Comparison of ENCODE assay signal across 15 cellular contexts in the genomic region with DNA sequence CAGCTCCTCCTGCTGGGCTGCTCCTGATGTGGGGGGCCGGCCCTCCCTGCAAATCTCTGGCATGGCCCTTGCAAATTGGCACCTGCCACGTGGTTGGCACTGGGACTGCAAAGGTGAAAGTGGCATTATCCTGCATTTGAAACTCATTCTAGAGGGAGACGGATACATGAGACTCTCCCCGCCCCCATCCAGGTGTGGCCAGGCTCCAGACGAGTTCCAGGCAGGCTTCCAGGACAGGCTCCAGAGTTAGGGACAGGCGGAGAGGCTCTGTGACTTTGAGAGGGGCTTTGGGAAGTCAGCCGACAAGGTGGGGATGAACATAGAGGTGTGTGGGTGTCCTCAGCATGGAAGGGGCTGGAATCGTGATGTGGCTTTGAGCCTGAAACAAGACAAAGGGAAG.
"Had no signal": no experiment of that assay in that cellular context is flagged by ENCODE, and none has a peak within 500 bp of the region (broad histone marks: within the 10 kb centered on the region; RNA-seq: fewer than 3 reads in every experiment).

No MANE protein-coding gene starts in this region.

- H3K27me3 ChIP-seq: brain microvascular endothelial cell, foreskin keratinocyte, neutrophil, vagina had no signal

- H3K27ac Mint-ChIP-seq: activated CD4-positive, alpha-beta memory T cell treated with anti-CD3 and anti-CD28 coated beads, Interleukin-2, amount 10 ng/mL, durations not matched to agents 7 days and 5 days; activated CD4-positive, alpha-beta T cell treated with anti-CD3 and anti-CD28 coated beads for 36 hours; activated naive CD4-positive, alpha-beta T cell treated with anti-CD3 and anti-CD28 coated beads, Interleukin-2, amount 50 U/mL, for 72 hours; activated T-cell treated with anti-CD3 and anti-CD28 coated beads, Interleukin-2, amount 50 U/mL, for 24 hours; stimulated activated effector memory CD8-positive, alpha-beta T cell treated with anti-CD3 and anti-CD28 coated beads, Interleukin-12 subunit alpha, Interleukin-12 subunit beta, amount 100 ng/mL, for 72 hours; T-helper 17 cell had no signal

- H3K9me3 Mint-ChIP-seq: activated CD4-positive, alpha-beta memory T cell treated with anti-CD3 and anti-CD28 coated beads, Interleukin-2, amount 10 ng/mL, durations not matched to agents 7 days and 5 days; stimulated activated effector memory CD8-positive, alpha-beta T cell treated with anti-CD3 and anti-CD28 coated beads, Interleukin-12 subunit alpha, Interleukin-12 subunit beta, amount 100 ng/mL, for 72 hours had no signal

- H3K4me3 ChIP-seq: lung, vagina had no signal

- H3K36me3 Mint-ChIP-seq: stimulated activated effector memory CD8-positive, alpha-beta T cell treated with anti-CD3 and anti-CD28 coated beads, Interleukin-12 subunit alpha, Interleukin-12 subunit beta, amount 100 ng/mL, for 72 hours had no signal

- H3K9me3 ChIP-seq: neutrophil, vagina had no signal

- H3K36me3 ChIP-seq: brain microvascular endothelial cell, neutrophil, vagina, WERI-Rb-1 had no signal

- H3K4me1 ChIP-seq: foreskin keratinocyte, vagina had no signal

- ATAC-seq: activated CD4-positive, alpha-beta T cell treated with anti-CD3 and anti-CD28 coated beads for 36 hours; activated naive CD4-positive, alpha-beta T cell treated with anti-CD3 and anti-CD28 coated beads, Interleukin-2, amount 50 U/mL, for 72 hours; foreskin keratinocyte; stimulated activated effector memory CD8-positive, alpha-beta T cell treated with anti-CD3 and anti-CD28 coated beads, Interleukin-12 subunit alpha, Interleukin-12 subunit beta, amount 100 ng/mL, for 72 hours; T-helper 17 cell had no signal

- H3K4me3 Mint-ChIP-seq: activated CD4-positive, alpha-beta memory T cell treated with anti-CD3 and anti-CD28 coated beads, Interleukin-2, amount 10 ng/mL, durations not matched to agents 7 days and 5 days; activated CD4-positive, alpha-beta T cell treated with anti-CD3 and anti-CD28 coated beads for 36 hours; activated T-cell treated with anti-CD3 and anti-CD28 coated beads, Interleukin-2, amount 50 U/mL, for 24 hours; stimulated activated effector memory CD8-positive, alpha-beta T cell treated with anti-CD3 and anti-CD28 coated beads, Interleukin-12 subunit alpha, Interleukin-12 subunit beta, amount 100 ng/mL, for 72 hours; T-helper 17 cell had no signal

- H3K27ac ChIP-seq: brain microvascular endothelial cell, foreskin keratinocyte, neutrophil, vagina, WERI-Rb-1 had no signal

- H3K4me1 Mint-ChIP-seq: activated CD4-positive, alpha-beta memory T cell treated with anti-CD3 and anti-CD28 coated beads, Interleukin-2, amount 10 ng/mL, durations not matched to agents 7 days and 5 days; stimulated activated effector memory CD8-positive, alpha-beta T cell treated with anti-CD3 and anti-CD28 coated beads, Interleukin-12 subunit alpha, Interleukin-12 subunit beta, amount 100 ng/mL, for 72 hours had no signal

- DNase-seq: activated CD4-positive, alpha-beta memory T cell treated with anti-CD3 and anti-CD28 coated beads, Interleukin-2, amount 10 ng/mL, durations not matched to agents 7 days and 5 days; activated CD4-positive, alpha-beta T cell treated with anti-CD3 and anti-CD28 coated beads for 36 hours; activated T-cell treated with anti-CD3 and anti-CD28 coated beads, Interleukin-2, amount 50 U/mL, for 24 hours; brain microvascular endothelial cell; effector memory CD4-positive, alpha-beta T cell; foreskin keratinocyte; stimulated activated CD4-positive, alpha-beta T cell treated with anti-CD3 and anti-CD28 coated beads, Interleukin-12 subunit alpha, Interleukin-12 subunit beta, amount 100 ng/mL, for 4 hours; stimulated activated CD4-positive, alpha-beta T cell treated with anti-CD3 and anti-CD28 coated beads, Interleukin-2, amount 100 ng/mL, for 24 hours; T-helper 17 cell; WERI-Rb-1 had no signal

- H3K27me3 Mint-ChIP-seq: activated CD4-positive, alpha-beta memory T cell treated with anti-CD3 and anti-CD28 coated beads, Interleukin-2, amount 10 ng/mL, durations not matched to agents 7 days and 5 days; activated CD4-positive, alpha-beta T cell treated with anti-CD3 and anti-CD28 coated beads for 36 hours; activated T-cell treated with anti-CD3 and anti-CD28 coated beads, Interleukin-2, amount 50 U/mL, for 24 hours; T-helper 17 cell had no signal
